ENCODE assay signal across 8 cellular contexts in the genomic region with DNA sequence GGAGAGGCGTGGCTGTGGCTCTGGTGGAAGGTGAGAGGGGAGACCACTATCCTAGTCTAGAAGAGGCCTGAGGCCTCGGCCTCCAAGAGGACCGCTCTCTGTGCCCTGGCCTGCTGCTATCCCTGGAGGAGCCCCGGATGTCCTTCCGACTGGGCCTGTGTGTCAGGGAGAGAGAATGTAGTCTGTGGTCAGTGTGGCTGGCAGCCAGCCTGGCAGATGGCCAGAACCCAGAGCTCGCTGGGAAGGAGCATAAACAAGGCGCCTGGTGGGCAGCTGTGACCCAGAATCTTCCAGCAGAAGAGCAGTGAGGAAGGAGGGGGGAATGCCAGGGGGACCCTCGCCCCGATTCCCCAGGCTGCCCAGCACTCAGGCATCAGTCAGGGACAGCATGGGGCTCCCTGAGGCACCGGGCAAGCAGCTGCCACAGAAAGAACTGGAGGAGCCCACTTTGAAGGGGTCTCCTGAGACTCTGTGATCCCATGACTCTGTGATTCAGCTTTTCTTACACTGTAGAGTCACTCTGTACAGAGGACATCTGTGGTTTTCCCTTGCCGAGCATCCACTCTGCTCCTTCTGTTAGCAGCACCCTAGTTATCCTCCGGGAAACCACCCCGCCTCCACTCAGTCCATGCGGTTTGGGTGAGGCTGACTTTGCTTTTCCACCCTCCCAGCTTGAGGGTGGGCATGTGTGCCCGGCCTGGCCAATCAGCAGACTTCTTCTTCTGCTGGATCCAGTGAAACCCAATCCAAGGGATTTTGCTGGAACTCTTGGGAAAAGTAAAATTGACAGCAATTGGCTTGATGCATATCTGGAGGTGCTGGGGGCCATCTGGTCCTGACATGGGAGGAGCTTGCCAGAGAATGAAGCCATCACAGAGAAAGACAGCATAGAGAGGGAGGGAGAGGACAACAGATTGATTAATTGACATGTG. TPM values are rescaled to one million over a fixed set of nuclear protein-coding genes. Genes with fewer than 3 reads are reported as not detected.
DNase-seq lines count a peak whose midpoint lies in the region; ATAC-seq, FAIRE-seq and TF ChIP-seq lines count a peak whose summit lies in the region.

No MANE protein-coding gene starts in this region.

- DNase-seq in DMS53 treated with DMSO at 0.1 percent for 48 hours (lab: John Stamatoyannopoulos, UW; ENCODE audit: unreplicated experiment) (peak; percentile 42), NCI-H2029 (lab: John Stamatoyannopoulos, UW) (peak; percentile 86), left ventricle myocardium superior (peak; percentile 91), posterior vena cava (ENCODE audit: low spot score) (peak; percentile 98), GM12892 (ENCODE audit: insufficient read length) (no peak)
- DNase-seq in effector CD8-positive, alpha-beta T cell (lab: John Stamatoyannopoulos, UW) = no peak

- TF ChIP-seq POLR2A in GM12892 (IDR thresholded peaks at IDR 0.05; ENCODE audit: low read depth, low read length) = no peak

- no peak for FAIRE-seq in GM12892 (lab: Jason Lieb, UNC)

- H3K27ac ChIP-seq in angular gyrus (ENCODE audit: low read depth, low read length) = peak overlapping the region; percentile 97

- ATAC-seq in left ventricle myocardium superior (peak; percentile 87), GM18870 (IDR thresholded peaks at IDR 0.05; ENCODE audit: unreplicated experiment) (no peak)

- intact Hi-C loops in left ventricle myocardium superior (cut with micrococcal nuclease) = no loop called here
- intact Hi-C loops in posterior vena cava (cut with DNase I) = no loop called here

RNA-seq across cellular contexts. Expression of a gene that starts 46.2 kb away (rescaled TPM):
- total RNA-seq in left ventricle myocardium superior (11.4 TPM), posterior vena cava (10 to 100 TPM; 20.5 to 20.8 TPM)
- 13.1 TPM for polyA plus RNA-seq in GM12892 (2012; ENCODE audit: missing spikeins)

Comparison
In these comparisons a context has a peak if more than half of its experiments do, and no peak if none do; other contexts are left out.
1. DNase-seq: peak in DMS53 treated with DMSO at 0.1 percent for 48 hours (single experiment), NCI-H2029 (single experiment), left ventricle myocardium superior (single experiment) and posterior vena cava (single experiment); none in GM12892 (single experiment) and effector CD8-positive, alpha-beta T cell (single experiment).